21 cellular contexts compared by ENCODE assay signal in genomic region chr12:48973531-48973930, GRCh38. TPM values are rescaled to one million over a fixed set of nuclear protein-coding genes. Genes with fewer than 3 reads are reported as not detected.
DNase-seq lines count a peak whose midpoint lies in the region; ATAC-seq, FAIRE-seq and TF ChIP-seq lines count a peak whose summit lies in the region.
"Had no signal": no experiment of that assay in that cellular context is flagged by ENCODE, and none has a peak within 500 bp of the region (broad histone marks: within the 10 kb centered on the region; RNA-seq: fewer than 3 reads in every experiment).

No MANE protein-coding gene starts in this region.

- H3K27me3 Mint-ChIP-seq in chondrocyte (ENCODE audit: low read depth) (peaks cover 67% of the 10 kb centered on the region), T-helper 17 cell (peaks cover 50% of the 10 kb centered on the region)

- intact Hi-C loops in kidney (cut with DNase I), result no loop called here

- no peak overlapping the region for H3K9ac ChIP-seq in kidney (ENCODE audit: low read length in 2 of 2)

- H3K9me3 ChIP-seq in HEK293 (ENCODE audit: control insufficient read depth, insufficient read depth, low read depth, low read length) (no peaks in the 10 kb centered on the region), kidney (ENCODE audit: control insufficient read depth in 1 of 2, low read length in 2 of 2) (no peaks in the 10 kb centered on the region), upper lobe of left lung (no peaks in the 10 kb centered on the region), T-helper 17 cell (ENCODE audit: control insufficient read depth, low read length, poor library complexity, severe bottlenecking) (no peaks in the 10 kb centered on the region)
- H3K9me3 ChIP-seq: BE2C had no signal

- peaks cover 0 to 65% (median 36%) of the 10 kb centered on the region in 4 donors for H3K27me3 ChIP-seq in upper lobe of left lung

- H3K27ac ChIP-seq in HEK293 (ENCODE audit: extremely low read depth, low read depth, low read length), result no peak overlapping the region
- no peak overlapping the region for H3K27ac ChIP-seq in kidney (ENCODE audit: low read depth in 2 of 2, low read length in 2 of 2)
- no peak overlapping the region for H3K27ac ChIP-seq in upper lobe of left lung

- 7 to 12% methylated on average over 12 of the region's 12 CpGs for WGBS in upper lobe of left lung, 2 donors

- TF ChIP-seq EP300 in upper lobe of left lung (IDR thresholded peaks at IDR 0.05), result no peak

- no peak overlapping the region for H3K27ac Mint-ChIP-seq in chondrocyte (ENCODE audit: unreplicated experiment)
- H3K27ac Mint-ChIP-seq in T-helper 17 cell, result no peak overlapping the region
- H3K27ac Mint-ChIP-seq: activated CD8-positive, alpha-beta T cell treated with anti-CD3 and anti-CD28 coated beads for 36 hours; activated T-helper 17 cell treated with anti-CD3 and anti-CD28 coated beads, Interleukin-2, amount 50 U/mL, for 72 hours had no signal

- no peaks in the 10 kb centered on the region for H3K36me3 Mint-ChIP-seq in chondrocyte (ENCODE audit: low read depth)
- H3K36me3 Mint-ChIP-seq in T-helper 17 cell (ENCODE audit: low read depth), result peaks cover 13% of the 10 kb centered on the region
- H3K36me3 Mint-ChIP-seq: IgD-negative memory B cell had no signal

- no peaks in the 10 kb centered on the region for H3K36me3 ChIP-seq in HEK293 (ENCODE audit: control insufficient read depth in 2 of 2, insufficient read depth in 1 of 2, low read length in 2 of 2)
- H3K36me3 ChIP-seq in kidney (ENCODE audit: control insufficient read depth in 1 of 2, insufficient read depth in 2 of 2, low read length in 2 of 2), result no peaks in the 10 kb centered on the region
- H3K36me3 ChIP-seq in upper lobe of left lung, result no peaks in the 10 kb centered on the region
- H3K36me3 ChIP-seq: BE2C had no signal

- CTCF ChIA-PET in HEK293 (lab: Yijun Ruan, JAX), result interaction anchor here (0.5 to 1.6 kb wide), 5 partner anchors 12 to 66 kb away, joined by 3 to 4 read pairs (median 3); no protein-coding TSS in a partner anchor

- H3K4me3 ChIP-seq in HEK293 (ENCODE audit: low read depth, low read length) (no peak overlapping the region), kidney (ENCODE audit: low read length in 2 of 2) (no peak overlapping the region), upper lobe of left lung (no peak overlapping the region)

- ATAC-seq in upper lobe of left lung (ENCODE audit: low FRiP score in 2 of 2) (peak; percentile 37 to 86), GM21529 (IDR thresholded peaks at IDR 0.05; ENCODE audit: unreplicated experiment) (no peak), T-helper 17 cell (no peak)
- ATAC-seq: activated T-helper 17 cell treated with anti-CD3 and anti-CD28 coated beads, Interleukin-2, amount 50 U/mL, for 72 hours; PC-3 had no signal

- POLR2A ChIA-PET in HEK293 (lab: Yijun Ruan, JAX), result no interaction called here

- no peaks in the 10 kb centered on the region for H3K9me3 Mint-ChIP-seq in chondrocyte (ENCODE audit: low read depth)
- H3K9me3 Mint-ChIP-seq: activated CD8-positive, alpha-beta T cell treated with anti-CD3 and anti-CD28 coated beads for 36 hours; activated T-helper 17 cell treated with anti-CD3 and anti-CD28 coated beads, Interleukin-2, amount 50 U/mL, for 72 hours; IgD-negative memory B cell; neural crest cell had no signal

- H3K4me1 ChIP-seq in HEK293 (ENCODE audit: control insufficient read depth, insufficient read depth, low read length) (peaks cover 6% of the 10 kb centered on the region), kidney (ENCODE audit: control insufficient read depth in 1 of 2, insufficient read depth in 1 of 2, low read depth in 1 of 2, low read length in 2 of 2) (peaks cover 0 to 15% of the 10 kb centered on the region in 2 donors), upper lobe of left lung (peaks cover 37 to 62% (median 46%) of the 10 kb centered on the region in 4 donors)

- H3K4me1 Mint-ChIP-seq in chondrocyte (ENCODE audit: low read depth), result peaks cover 30% of the 10 kb centered on the region
- H3K4me1 Mint-ChIP-seq in T-helper 17 cell, result peaks cover 29% of the 10 kb centered on the region

- peak; percentile 29 for DNase-seq in fibroblast of peridontal ligament (ENCODE audit: extremely low read depth)
- peak; percentile 89 for DNase-seq in kidney
- peak; percentile 49 to 82 for DNase-seq in upper lobe of left lung
- no peak for DNase-seq in chondrocyte (ENCODE audit: low spot score)
- DNase-seq in T-helper 17 cell, result no peak
- DNase-seq: amniotic stem cell, cerebellar nuclear complex, NCI-H1092 treated with DMSO at 0.1 percent for 48 hours, NCI-H774, PC-3 had no signal

- TF ChIP-seq POLR2A in upper lobe of left lung (IDR thresholded peaks at IDR 0.05), result no peak

- TF ChIP-seq CTCF in HEK293 (tag by site-specific recombination; IDR thresholded peaks at IDR 0.05) (no peak), kidney (IDR thresholded peaks at IDR 0.05; ENCODE audit: borderline replicate concordance, extremely low read depth, insufficient read depth) (no peak), upper lobe of left lung (IDR thresholded peaks at IDR 0.05) (no peak), chondrocyte (IDR thresholded peaks at IDR 0.05) (no peak)

- H3K4me3 Mint-ChIP-seq in chondrocyte (ENCODE audit: unreplicated experiment) (no peak overlapping the region), T-helper 17 cell (no peak overlapping the region)
- H3K4me3 Mint-ChIP-seq: activated CD8-positive, alpha-beta T cell treated with anti-CD3 and anti-CD28 coated beads for 36 hours; activated T-helper 17 cell treated with anti-CD3 and anti-CD28 coated beads, Interleukin-2, amount 50 U/mL, for 72 hours; neural crest cell had no signal

- FAIRE-seq in kidney (lab: Jason Lieb, UNC), result no peak
- FAIRE-seq: endometrium had no signal

TF ChIP-seq in HEK293, 187 proteins besides CTCF, POLR2A, EP300 and RAD21:
- no peak for TF ChIP-seq ZBTB48 (tag by site-specific recombination; IDR thresholded peaks at IDR 0.05)
- TF ChIP-seq ZNF449 (tag by site-specific recombination; IDR thresholded peaks at IDR 0.05), result peak; percentile 19; the same call in 1 of the 2 replicates
TF ChIP-seq in HEK293: peak in this region for 1.

RNA-seq across cellular contexts. Expression of gene WNT10B, which starts 2.0 kb away (rescaled TPM):
- total RNA-seq in kidney (1.9 TPM), upper lobe of left lung (1 to 10 TPM in 1 of 6 donors, under 1 TPM in 2, not detected in 3; 0.69 to 2.2 (median 0.74) TPM), chondrocyte (0.25 to 0.39 TPM in 2 of 3 replicates, not detected in the other), T-helper 17 cell (10 to 100 TPM; 13.8 to 17.6 TPM)
- not detected for polyA plus RNA-seq in kidney (ENCODE audit: insufficient read depth, low read depth, low replicate concordance)
- total RNA-seq: glomerular endothelial cell had no signal
- polyA plus RNA-seq: IgD-negative memory B cell had no signal

RNA-seq across cellular contexts. Expression of gene WNT1, which starts 4.6 kb away (rescaled TPM):
- total RNA-seq in kidney, result not detected
- polyA plus RNA-seq in kidney (ENCODE audit: insufficient read depth, low read depth, low replicate concordance), result not detected
- total RNA-seq in upper lobe of left lung, result under 1 TPM in 1 of 6 donors, not detected in 5; 0.34 TPM
- total RNA-seq in chondrocyte, result not detected in 3 replicates
- total RNA-seq in T-helper 17 cell, result 1 to 10 TPM; 2.2 to 2.3 TPM
- total RNA-seq: activated CD8-positive, alpha-beta T cell treated with anti-CD3 and anti-CD28 coated beads for 36 hours; activated T-helper 17 cell treated with anti-CD3 and anti-CD28 coated beads, Interleukin-2, amount 50 U/mL, for 72 hours; glomerular endothelial cell; mesenteric fat pad; PC-3; temporal lobe had no signal

RNA-seq across cellular contexts. Expression of gene ARF3, which starts 16.2 kb away (rescaled TPM):
- total RNA-seq in kidney (229 TPM), upper lobe of left lung (100 to 1,000 TPM in 3 of 6 donors, 10 to 100 TPM in 3; 67.4 to 178 (median 99.2) TPM), chondrocyte (116 to 128 TPM (median 126 TPM) in 3 replicates), T-helper 17 cell (100 to 1,000 TPM in 1 of 2 donors, 10 to 100 TPM in 1; 80.1 to 111 TPM)
- 111 TPM for polyA plus RNA-seq in kidney (ENCODE audit: insufficient read depth, low read depth, low replicate concordance)

RNA-seq across cellular contexts. Expression of gene DDN, which starts 25.6 kb away (rescaled TPM):
- total RNA-seq in kidney (not detected), upper lobe of left lung (under 1 TPM in 4 of 6 donors, not detected in 2; 0.13 to 0.30 (median 0.18) TPM), chondrocyte (0.10 to 0.74 TPM (median 0.72 TPM) in 3 replicates), T-helper 17 cell (under 1 TPM; 0.62 to 0.70 TPM)
- polyA plus RNA-seq in kidney (ENCODE audit: insufficient read depth, low read depth, low replicate concordance), result 27.0 TPM
- polyA plus RNA-seq: IgD-negative memory B cell had no signal

RNA-seq across cellular contexts. Expression of gene PRKAG1, which starts 45.0 kb away (rescaled TPM):
- total RNA-seq in kidney (57.1 TPM), upper lobe of left lung (10 to 100 TPM; 25.1 to 56.5 (median 42.0) TPM), chondrocyte (61.5 to 77.1 TPM (median 61.7 TPM) in 3 replicates), T-helper 17 cell (10 to 100 TPM; 41.4 to 47.7 TPM)
- polyA plus RNA-seq in kidney (ENCODE audit: insufficient read depth, low read depth, low replicate concordance), result 58.4 TPM

Comparison
In these comparisons a context has a peak if more than half of its experiments do, and no peak if none do; other contexts are left out.
1. DNase-seq: peak in fibroblast of peridontal ligament (single experiment), kidney (single experiment) and upper lobe of left lung (2 of 2); none in chondrocyte (single experiment) and T-helper 17 cell (0 of 3).
2. ATAC-seq: peak in upper lobe of left lung (2 of 2); none in GM21529 (single experiment) and T-helper 17 cell (single experiment).